11 cellular contexts compared by ENCODE assay signal in the genomic region with DNA sequence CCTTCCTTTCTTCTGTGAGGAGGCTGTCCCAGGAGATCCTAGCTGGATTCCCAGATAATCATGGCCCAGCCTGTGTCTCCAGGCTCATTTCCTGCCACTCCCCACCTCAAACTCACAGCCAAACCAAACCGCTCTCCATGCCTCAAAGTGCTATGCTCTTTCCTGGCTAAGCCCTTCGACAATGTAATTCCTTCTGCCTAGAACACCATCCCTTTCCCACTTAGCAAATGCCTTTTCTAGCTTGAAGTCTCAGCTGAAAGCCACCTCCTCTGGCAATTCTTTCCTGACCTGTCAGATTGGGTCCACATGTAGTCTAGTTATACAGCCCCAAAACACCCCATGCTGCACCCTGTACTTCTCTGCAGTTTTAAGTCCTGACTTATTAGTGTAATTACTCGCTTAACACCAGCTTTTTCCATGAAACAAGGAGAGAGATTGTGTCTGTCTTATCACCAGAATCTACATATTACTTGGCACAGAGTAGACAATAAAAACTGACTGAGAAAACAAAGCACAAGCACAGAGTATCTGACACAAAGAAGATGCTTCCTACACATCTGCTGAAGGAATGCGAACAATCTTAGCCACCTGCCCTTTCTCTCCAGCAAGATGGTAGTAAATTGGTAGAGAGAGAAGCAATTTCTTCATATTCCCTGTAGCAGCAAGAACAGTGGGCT. TPM values are rescaled to one million over a fixed set of nuclear protein-coding genes. Genes with fewer than 3 reads are reported as not detected.
DNase-seq lines count a peak whose midpoint lies in the region; ATAC-seq, FAIRE-seq and TF ChIP-seq lines count a peak whose summit lies in the region.
"Had no signal": no experiment of that assay in that cellular context is flagged by ENCODE, and none has a peak within 500 bp of the region (broad histone marks: within the 10 kb centered on the region; RNA-seq: fewer than 3 reads in every experiment).

No MANE protein-coding gene starts in this region.

- peaks cover 19% of the 10 kb centered on the region for H3K9me1 ChIP-seq in IMR-90 (ENCODE audit: insufficient read depth, low read length)

- TF ChIP-seq CTCF in IMR-90 (conservative IDR thresholded peaks at IDR 0.05; ENCODE audit: low read depth, low read length) (no peak), mammary epithelial cell (conservative IDR thresholded peaks at IDR 0.05 in 1 of 2, IDR thresholded peaks at IDR 0.05 in 1 of 2; ENCODE audit: extremely low read depth in 1 of 2, insufficient read depth in 1 of 2, low read depth in 1 of 2, low read length in 2 of 2) (no peak)

- ATAC-seq in IMR-90 (ENCODE audit: low read depth) (peak; percentile 30), HG03108 (IDR thresholded peaks at IDR 0.05; ENCODE audit: unreplicated experiment) (no peak)

- intact Hi-C loops in IMR-90 (cut with micrococcal nuclease) (no loop called here), mammary epithelial cell (cut with micrococcal nuclease) (no loop called here)

- H2AFZ ChIP-seq in IMR-90 (replicated peaks; ENCODE audit: low read length, poor library complexity) (no peak overlapping the region), mammary epithelial cell (ENCODE audit: low read depth, low read length) (no peak overlapping the region)

- in situ Hi-C loops in IMR-90 (cut with MboI; ENCODE audit: low sequenced_read_pairs), result no loop called here
- in situ Hi-C loops in mammary epithelial cell (cut with MboI; ENCODE audit: low sequenced_read_pairs in 2 of 2), result no loop called here

- H4K5ac ChIP-seq in IMR-90 (ENCODE audit: low read depth, low read length), result no peak overlapping the region

- WGBS in IMR-90 (ENCODE audit: extremely low coverage in 2 of 2, insufficient read length in 1 of 2), 2 experiments, result 43% methylated on average over 2 of the region's 4 CpGs; no CpG with 5 or more reads in 1 of the 2 experiments
- 23% methylated on average over 4 of the region's 4 CpGs for WGBS in mammary epithelial cell (ENCODE audit: low coverage, missing lambda C conversion rate)
- 20 to 52% (median 42%) methylated on average over 4 of the region's 4 CpGs for WGBS in small intestine, 3 donors

- H3K79me1 ChIP-seq in IMR-90 (ENCODE audit: low read depth in 1 of 2, low read length in 2 of 2), result peaks cover 50 to 81% of the 10 kb centered on the region in 2 experiments

- no peak overlapping the region for H2AK9ac ChIP-seq in IMR-90 (replicated peaks; ENCODE audit: low read depth, low read length, poor library complexity)

- H3K4me3 ChIP-seq in IMR-90 (ENCODE audit: insufficient read depth, low read depth, low read length) (no peak overlapping the region), mammary epithelial cell (replicated peaks in 1 of 3; ENCODE audit: insufficient read depth in 1 of 3, low read depth in 2 of 3, low read length in 3 of 3) (no peak overlapping the region), small intestine (ENCODE audit: low read depth in 1 of 2, low read length in 2 of 2) (peak overlapping the region in 1 of 2 donors; percentile 20)

- H3K9ac ChIP-seq in IMR-90 (ENCODE audit: low read depth, low read length) (no peak overlapping the region), mammary epithelial cell (ENCODE audit: insufficient read depth, low read length) (peak overlapping the region; percentile 3)

- POLR2A ChIA-PET in IMR-90 (lab: Charles Lee; ENCODE audit: unreplicated experiment), result no interaction called here

- no peak overlapping the region for H3K14ac ChIP-seq in IMR-90 (replicated peaks; ENCODE audit: low read depth, low read length)

- no peak overlapping the region for H2BK20ac ChIP-seq in IMR-90 (ENCODE audit: low read depth, low read length)

- no peak overlapping the region for H4K8ac ChIP-seq in IMR-90 (ENCODE audit: low read depth in 2 of 2, low read length in 2 of 2)

- H3K4me1 ChIP-seq in IMR-90 (ENCODE audit: control insufficient read depth, insufficient read depth, low read length) (peaks cover 12% of the 10 kb centered on the region), mammary epithelial cell (ENCODE audit: insufficient read depth, low read length) (peaks cover 39% of the 10 kb centered on the region), small intestine (ENCODE audit: control insufficient read depth in 2 of 2, insufficient read depth in 1 of 2, low read depth in 1 of 2, low read length in 1 of 2) (peaks cover 18 to 30% of the 10 kb centered on the region in 2 donors)

- H4K91ac ChIP-seq in IMR-90 (ENCODE audit: insufficient read depth, low read depth, low read length), result no peak overlapping the region

- H3K79me2 ChIP-seq in mammary epithelial cell (ENCODE audit: insufficient read depth, low read length), result peaks cover 97% of the 10 kb centered on the region

- peaks cover 43% of the 10 kb centered on the region for H4K20me1 ChIP-seq in IMR-90 (ENCODE audit: insufficient read depth, low read length)
- no peaks in the 10 kb centered on the region for H4K20me1 ChIP-seq in mammary epithelial cell (ENCODE audit: insufficient read depth, low read length)

- TF ChIP-seq POLR2A in IMR-90 (IDR thresholded peaks at IDR 0.05; ENCODE audit: low read depth, low read length), result no peak

- H3K4me2 ChIP-seq in IMR-90 (ENCODE audit: low read depth, low read length), result peak overlapping the region; percentile 12; the same call in 1 of the 2 replicates
- H3K4me2 ChIP-seq in mammary epithelial cell (ENCODE audit: insufficient read depth, low read depth, low read length), result peak overlapping the region; percentile 69

- no TSS peak for BruUV-seq in IMR-90 (replicated peaks; lab: Mats Ljungman, UMichigan)
- no TSS peak for BruUV-seq in mammary epithelial cell (replicated peaks; lab: Mats Ljungman, UMichigan)

- no peak overlapping the region for H3K18ac ChIP-seq in IMR-90 (ENCODE audit: low read depth, low read length)

- dilution Hi-C loops in IMR-90 (cut with HindIII; ENCODE audit: low sequenced_read_pairs, unreplicated experiment) (no loop called here), mammary epithelial cell (cut with HindIII; ENCODE audit: low sequenced_read_pairs) (no loop called here)

- peak overlapping the region; percentile 22; the same call in 1 of the 2 replicates for H3K27ac ChIP-seq in IMR-90 (ENCODE audit: insufficient read depth, low read length)
- H3K27ac ChIP-seq in mammary epithelial cell (ENCODE audit: insufficient read depth, low read depth, low read length), result peak overlapping the region; percentile 4
- peak overlapping the region; percentile 85 to 89 for H3K27ac ChIP-seq in small intestine (ENCODE audit: low read depth in 1 of 2, low read length in 1 of 2)
- H3K27ac ChIP-seq: foreskin keratinocyte had no signal

- DNase-seq in IMR-90 (no peak), mammary epithelial cell (peak; percentile 19), iris pigment epithelial cell (ENCODE audit: low read depth) (peak; percentile 30), small intestine (no peak), SK-N-DZ (ENCODE audit: low spot score) (no peak)
- no peak for DNase-seq in stimulated activated CD4-positive, alpha-beta T cell treated with anti-CD3 and anti-CD28 coated beads, Interleukin-12 subunit alpha, Interleukin-12 subunit beta, amount 100 ng/mL, for 4 hours
- DNase-seq in activated T-cell treated with anti-CD3 and anti-CD28 coated beads, Interleukin-2, amount 50 U/mL, for 48 hours, result no peak
- DNase-seq: activated T-cell treated with anti-CD3 and anti-CD28 coated beads for 4 hours, RPMI8226 had no signal

- H3K36me3 ChIP-seq in IMR-90 (ENCODE audit: control insufficient read depth, insufficient read depth, low read length) (0 out of 2 replicates have a peak, but pooled peaks cover 2% of the 10 kb centered on the region), mammary epithelial cell (ENCODE audit: insufficient read depth, low read length) (peaks cover 2% of the 10 kb centered on the region), small intestine (ENCODE audit: control insufficient read depth in 2 of 2, insufficient read depth in 2 of 2, low read length in 2 of 2) (no peaks in the 10 kb centered on the region)

- no peak overlapping the region for H2BK120ac ChIP-seq in IMR-90 (ENCODE audit: low read depth, low read length)

- H2BK15ac ChIP-seq in IMR-90 (ENCODE audit: low read depth, low read length), result no peak overlapping the region

- H2BK5ac ChIP-seq in IMR-90 (ENCODE audit: low read depth, low read length, poor library complexity, severe bottlenecking), result no peak overlapping the region

- H3K4ac ChIP-seq in IMR-90 (ENCODE audit: low read depth, low read length), result no peak overlapping the region

- H3K56ac ChIP-seq in IMR-90 (ENCODE audit: extremely low read depth, insufficient read depth, low read length), result no peak overlapping the region

- CTCF ChIA-PET in IMR-90 (lab: Yijun Ruan, JAX) (interaction anchor here (0.6 to 2.2 kb wide), 2 partner anchors 11 to 230 kb away, joined by 3 to 9 read pairs; no protein-coding TSS in a partner anchor), mammary epithelial cell (lab: Charles Lee; ENCODE audit: low non-redundant PET) (no interaction called here)

- no peak for FAIRE-seq in small intestine (lab: Jason Lieb, UNC)

- no peak overlapping the region for H2AK5ac ChIP-seq in IMR-90 (ENCODE audit: low read depth, low read length)

- H3K9me3 ChIP-seq in IMR-90 (ENCODE audit: control insufficient read depth, insufficient read depth, low read length) (no peaks in the 10 kb centered on the region), mammary epithelial cell (replicated peaks; ENCODE audit: insufficient read depth, low read length) (no peaks in the 10 kb centered on the region), small intestine (ENCODE audit: control insufficient read depth, low read depth) (no peaks in the 10 kb centered on the region)

- H3K27me3 ChIP-seq in IMR-90 (ENCODE audit: control insufficient read depth, insufficient read depth, low read length) (no peaks in the 10 kb centered on the region), mammary epithelial cell (ENCODE audit: insufficient read depth, low read length) (no peaks in the 10 kb centered on the region), small intestine (ENCODE audit: control insufficient read depth in 2 of 2, insufficient read depth in 2 of 2, low read length in 2 of 2) (no peaks in the 10 kb centered on the region)
- H3K27me3 ChIP-seq: foreskin keratinocyte had no signal

- H3K23ac ChIP-seq in IMR-90 (ENCODE audit: low read depth, low read length), result no peak overlapping the region; the same call in 1 of the 2 replicates

- TF ChIP-seq RAD21 in IMR-90 (IDR thresholded peaks at IDR 0.05; ENCODE audit: low read length), result no peak

RNA-seq across cellular contexts. Expression of a gene that starts 5.4 kb away (rescaled TPM):
- total RNA-seq in IMR-90 (2012; rRNA removed) (22.6 and 23.3 TPM in 2 replicates), mammary epithelial cell (10 to 100 TPM; 37.8 to 57.3 TPM)
- polyA plus RNA-seq in IMR-90 (2012; rRNA removed) (23.8 and 24.6 TPM in 2 replicates), mammary epithelial cell (37.2 TPM), small intestine (10 to 100 TPM; 47.7 to 55.9 (median 49.6) TPM)
- polyA plus RNA-seq in IMR-90 (2012; cell fraction: cytosol; rRNA removed), result 17.1 and 17.6 TPM in 2 replicates
- polyA plus RNA-seq in IMR-90 (2012; cell fraction: nucleus; rRNA removed; ENCODE audit: low replicate concordance), result 29.3 and 43.3 TPM in 2 replicates
- 77.1 TPM for polyA minus RNA-seq in mammary epithelial cell
- 12.7 and 13.6 TPM in 2 replicates for polyA plus RNA-seq in SK-N-DZ (2014; cell fraction: cytosol; rRNA removed)
- 11.2 and 14.3 TPM in 2 replicates for polyA plus RNA-seq in SK-N-DZ (2014; cell fraction: nucleus; rRNA removed)

RNA-seq across cellular contexts. Expression of a gene that starts 44.4 kb away (rescaled TPM):
- not detected in 2 replicates for total RNA-seq in IMR-90 (2012; rRNA removed)
- polyA plus RNA-seq in IMR-90 (2012; rRNA removed), result not detected in 2 replicates
- polyA plus RNA-seq in IMR-90 (2012; cell fraction: cytosol; rRNA removed), result not detected in 2 replicates
- not detected in 2 replicates for polyA plus RNA-seq in IMR-90 (2012; cell fraction: nucleus; rRNA removed; ENCODE audit: low replicate concordance)
- not detected for total RNA-seq in mammary epithelial cell
- 0.02 TPM for polyA plus RNA-seq in mammary epithelial cell
- not detected for polyA minus RNA-seq in mammary epithelial cell
- 100 to 1,000 TPM in 1 of 3 donors, 10 to 100 TPM in 2; 26.1 to 122 (median 83.6) TPM for polyA plus RNA-seq in small intestine
- polyA plus RNA-seq in SK-N-DZ (2014; cell fraction: cytosol; rRNA removed), result not detected in 2 replicates
- not detected in 2 replicates for polyA plus RNA-seq in SK-N-DZ (2014; cell fraction: nucleus; rRNA removed)
- total RNA-seq: foreskin keratinocyte had no signal
- polyA plus RNA-seq: foreskin keratinocyte had no signal

RNA-seq across cellular contexts. Expression of a gene that starts 46.7 kb away (rescaled TPM):
- total RNA-seq in IMR-90 (2012; rRNA removed), result not detected in 2 replicates
- polyA plus RNA-seq in IMR-90 (2012; rRNA removed), result not detected in 2 replicates
- 0.02 TPM in 1 of 2 replicates, not detected in the other for polyA plus RNA-seq in IMR-90 (2012; cell fraction: cytosol; rRNA removed)
- not detected in 2 replicates for polyA plus RNA-seq in IMR-90 (2012; cell fraction: nucleus; rRNA removed; ENCODE audit: low replicate concordance)
- total RNA-seq in mammary epithelial cell, result not detected
- not detected for polyA plus RNA-seq in mammary epithelial cell
- not detected for polyA minus RNA-seq in mammary epithelial cell
- polyA plus RNA-seq in small intestine, result 1 to 10 TPM; 1.4 to 5.4 (median 5.4) TPM
- not detected in 2 replicates for polyA plus RNA-seq in SK-N-DZ (2014; cell fraction: cytosol; rRNA removed)
- not detected in 2 replicates for polyA plus RNA-seq in SK-N-DZ (2014; cell fraction: nucleus; rRNA removed)
- total RNA-seq: foreskin keratinocyte had no signal
- polyA plus RNA-seq: foreskin keratinocyte had no signal

Comparison
In these comparisons a context has a peak if more than half of its experiments do, and no peak if none do; other contexts are left out.
1. DNase-seq: peak in mammary epithelial cell (single experiment) and iris pigment epithelial cell (single experiment); none in IMR-90 (single experiment), small intestine (single experiment), SK-N-DZ (single experiment), stimulated activated CD4-positive, alpha-beta T cell treated with anti-CD3 and anti-CD28 coated beads, Interleukin-12 subunit alpha, Interleukin-12 subunit beta, amount 100 ng/mL, for 4 hours (single experiment) and activated T-cell treated with anti-CD3 and anti-CD28 coated beads, Interleukin-2, amount 50 U/mL, for 48 hours (0 of 2).
2. H3K27ac ChIP-seq: peak in every context shown above with its lines; median percentile 87 in small intestine; 22 in IMR-90; 4 in mammary epithelial cell.
3. RNA of a gene that starts 44.4 kb away (polyA plus RNA-seq): 26.1 to 122 TPM in small intestine; 0.02 TPM in mammary epithelial cell (single experiment) and not detected in IMR-90; every median in the first group is over 10 times any median in the second.